In genomic region chr20:23548408-23548807, GRCh38 we compare ENCODE assay signal across 40 cellular contexts. TPM values are rescaled to one million over a fixed set of nuclear protein-coding genes. Genes with fewer than 3 reads are reported as not detected.
"Had no signal": no experiment of that assay in that cellular context is flagged by ENCODE, and none has a peak within 500 bp of the region (broad histone marks: within the 10 kb centered on the region; RNA-seq: fewer than 3 reads in every experiment).

No MANE protein-coding gene starts in this region.

- H3K36me3 ChIP-seq: adrenal gland, brain microvascular endothelial cell, breast epithelium had no signal

- H3K27me3 ChIP-seq: body of pancreas, brain microvascular endothelial cell, breast epithelium had no signal

- H3K4me3 ChIP-seq: adrenal gland, body of pancreas, breast epithelium had no signal

- H3K36me3 Mint-ChIP-seq: activated CD4-positive, alpha-beta memory T cell treated with anti-CD3 and anti-CD28 coated beads for 36 hours; activated naive CD4-positive, alpha-beta T cell treated with anti-CD3 and anti-CD28 coated beads, Interleukin-2, amount 50 U/mL, for 72 hours; activated naive CD8-positive, alpha-beta T cell treated with anti-CD3 and anti-CD28 coated beads for 36 hours had no signal

- H3K27ac ChIP-seq: adrenal gland, body of pancreas, brain microvascular endothelial cell, breast epithelium, VCaP had no signal

- H3K4me1 ChIP-seq: adrenal gland, body of pancreas, breast epithelium had no signal

- DNase-seq: activated B cell treated with CpG ODN at 0.5 μM for 24 hours; activated CD4-positive, alpha-beta memory T cell treated with anti-CD3 and anti-CD28 coated beads for 36 hours; activated CD4-positive, alpha-beta T cell treated with anti-CD3 and anti-CD28 coated beads for 4 hours; activated CD4-positive, alpha-beta T cell treated with anti-CD3 and anti-CD28 coated beads, Interleukin-2, amount 10 ng/mL, durations not matched to agents 24 days and 14 days; activated CD4-positive, alpha-beta T cell treated with anti-CD3 and anti-CD28 coated beads, Interleukin-2, amount 50 U/mL, for 1 hour; activated CD4-positive, alpha-beta T cell treated with anti-CD3 and anti-CD28 coated beads, Interleukin-2, amount 50 U/mL, for 4 hours; activated CD4-positive, CD25-positive, alpha-beta regulatory T cell treated with anti-CD3 and anti-CD28 coated beads, Interleukin-2, amount 50 U/mL, for 72 hours; activated CD8-positive, alpha-beta memory T cell treated with anti-CD3 and anti-CD28 coated beads, Interleukin-2, amount 50 U/mL, for 4 hours; activated CD8-positive, alpha-beta T cell treated with anti-CD3 and anti-CD28 coated beads for 36 hours; activated effector memory CD4-positive, alpha-beta T cell treated with anti-CD3 and anti-CD28 coated beads, Interleukin-2, amount 50 U/mL, for 16 hours; activated gamma-delta T cell treated with Interleukin-2 at 50 U/mL for 16 hours; activated naive CD4-positive, alpha-beta T cell; activated naive CD4-positive, alpha-beta T cell treated with anti-CD3 and anti-CD28 coated beads for 36 hours; activated naive CD4-positive, alpha-beta T cell treated with anti-CD3 and anti-CD28 coated beads, Interleukin-2, amount 50 U/mL, for 16 hours; activated naive CD8-positive, alpha-beta T cell treated with anti-CD3 and anti-CD28 coated beads for 36 hours; activated T-cell treated with anti-CD3 and anti-CD28 coated beads for 4 hours; activated T-cell treated with anti-CD3 and anti-CD28 coated beads, Interleukin-2, amount 50 U/mL, for 1 hour; activated T-cell treated with anti-CD3 and anti-CD28 coated beads, Interleukin-2, amount 50 U/mL, for 4 hours; activated T-cell treated with anti-CD3 and anti-CD28 coated beads, Interleukin-2, amount 50 U/mL, for 72 hours; amniotic stem cell; aorta; body of pancreas; brain microvascular endothelial cell; central memory CD4-positive, alpha-beta T cell; T-helper 1 cell; T-helper 2 cell; T-helper 9 cell had no signal

- FAIRE-seq: astrocyte, TTC549 had no signal

- H3K9me3 ChIP-seq: adrenal gland, body of pancreas, breast epithelium had no signal

- H3K27ac Mint-ChIP-seq: activated B cell treated with CpG ODN at 0.5 μM for 24 hours; activated CD4-positive, alpha-beta memory T cell treated with anti-CD3 and anti-CD28 coated beads for 36 hours; activated CD4-positive, alpha-beta T cell treated with anti-CD3 and anti-CD28 coated beads, Interleukin-2, amount 10 ng/mL, durations not matched to agents 24 days and 14 days; activated CD8-positive, alpha-beta T cell treated with anti-CD3 and anti-CD28 coated beads for 36 hours; activated naive CD4-positive, alpha-beta T cell treated with anti-CD3 and anti-CD28 coated beads for 36 hours; activated naive CD4-positive, alpha-beta T cell treated with anti-CD3 and anti-CD28 coated beads, Interleukin-2, amount 50 U/mL, for 72 hours; activated naive CD8-positive, alpha-beta T cell treated with anti-CD3 and anti-CD28 coated beads for 36 hours; activated T-cell treated with anti-CD3 and anti-CD28 coated beads, Interleukin-2, amount 50 U/mL, for 72 hours; activated T-helper 1 cell treated with anti-CD3 and anti-CD28 coated beads, Interleukin-12 subunit alpha, Interleukin-12 subunit beta, Interleukin-2, Interleukin-4 antibody, amounts not matched to agents 30 ng/mL and 10 ng/mL and 1 ng/mL, durations not matched to agents 14 hours and 24 hours and 36 hours; activated T-helper 17 cell treated with anti-CD3 and anti-CD28 coated beads, Interleukin-2, amount 50 U/mL, for 72 hours; T-helper 1 cell treated with Interleukin-12 subunit alpha and Interleukin-12 subunit beta and Interleukin-4 antibody, amounts not matched to agents 30 μg/mL and 1 μg/mL, for 36 hours; T-helper 2 cell treated with Interferon-gamma antibody and Interleukin-4, amounts not matched to agents 5 μg/mL and 100 μg/mL, for 36 hours had no signal

- H3K4me1 Mint-ChIP-seq: activated B cell treated with CpG ODN at 0.5 μM for 24 hours; activated CD4-positive, alpha-beta T cell treated with anti-CD3 and anti-CD28 coated beads, Interleukin-2, amount 10 ng/mL, durations not matched to agents 24 days and 14 days; activated naive CD8-positive, alpha-beta T cell treated with anti-CD3 and anti-CD28 coated beads for 36 hours; activated T-helper 17 cell treated with anti-CD3 and anti-CD28 coated beads, Interleukin-2, amount 50 U/mL, for 72 hours had no signal

- H3K27me3 Mint-ChIP-seq: activated CD4-positive, alpha-beta T cell treated with anti-CD3 and anti-CD28 coated beads, Interleukin-2, amount 10 ng/mL, durations not matched to agents 24 days and 14 days; activated CD8-positive, alpha-beta T cell treated with anti-CD3 and anti-CD28 coated beads for 36 hours had no signal

- H3K9me3 Mint-ChIP-seq: activated B cell treated with CpG ODN at 0.5 μM for 24 hours; activated CD4-positive, alpha-beta memory T cell treated with anti-CD3 and anti-CD28 coated beads for 36 hours; activated CD4-positive, alpha-beta T cell treated with anti-CD3 and anti-CD28 coated beads, Interleukin-2, amount 10 ng/mL, durations not matched to agents 24 days and 14 days; activated CD8-positive, alpha-beta T cell treated with anti-CD3 and anti-CD28 coated beads for 36 hours; activated naive CD4-positive, alpha-beta T cell treated with anti-CD3 and anti-CD28 coated beads for 36 hours; activated naive CD4-positive, alpha-beta T cell treated with anti-CD3 and anti-CD28 coated beads, Interleukin-2, amount 50 U/mL, for 72 hours; activated naive CD8-positive, alpha-beta T cell treated with anti-CD3 and anti-CD28 coated beads for 36 hours; activated T-cell treated with anti-CD3 and anti-CD28 coated beads, Interleukin-2, amount 50 U/mL, for 4 hours; activated T-cell treated with anti-CD3 and anti-CD28 coated beads, Interleukin-2, amount 50 U/mL, for 72 hours; activated T-helper 1 cell treated with anti-CD3 and anti-CD28 coated beads, Interleukin-12 subunit alpha, Interleukin-12 subunit beta, Interleukin-2, Interleukin-4 antibody, amounts not matched to agents 30 ng/mL and 10 ng/mL and 1 ng/mL, durations not matched to agents 14 hours and 24 hours and 36 hours; activated T-helper 17 cell treated with anti-CD3 and anti-CD28 coated beads, Interleukin-2, amount 50 U/mL, for 72 hours; T-helper 1 cell treated with Interleukin-12 subunit alpha and Interleukin-12 subunit beta and Interleukin-4 antibody, amounts not matched to agents 30 μg/mL and 1 μg/mL, for 36 hours; T-helper 2 cell treated with Interferon-gamma antibody and Interleukin-4, amounts not matched to agents 5 μg/mL and 100 μg/mL, for 36 hours had no signal

- H3K4me3 Mint-ChIP-seq: activated B cell treated with CpG ODN at 0.5 μM for 24 hours; activated CD4-positive, alpha-beta memory T cell treated with anti-CD3 and anti-CD28 coated beads for 36 hours; activated CD4-positive, alpha-beta T cell treated with anti-CD3 and anti-CD28 coated beads, Interleukin-2, amount 10 ng/mL, durations not matched to agents 24 days and 14 days; activated CD8-positive, alpha-beta T cell treated with anti-CD3 and anti-CD28 coated beads for 36 hours; activated naive CD4-positive, alpha-beta T cell treated with anti-CD3 and anti-CD28 coated beads for 36 hours; activated naive CD8-positive, alpha-beta T cell treated with anti-CD3 and anti-CD28 coated beads for 36 hours; activated T-cell treated with anti-CD3 and anti-CD28 coated beads, Interleukin-2, amount 50 U/mL, for 4 hours; activated T-cell treated with anti-CD3 and anti-CD28 coated beads, Interleukin-2, amount 50 U/mL, for 72 hours; activated T-helper 1 cell treated with anti-CD3 and anti-CD28 coated beads, Interleukin-12 subunit alpha, Interleukin-12 subunit beta, Interleukin-2, Interleukin-4 antibody, amounts not matched to agents 30 ng/mL and 10 ng/mL and 1 ng/mL, durations not matched to agents 14 hours and 24 hours and 36 hours; activated T-helper 17 cell treated with anti-CD3 and anti-CD28 coated beads, Interleukin-2, amount 50 U/mL, for 72 hours; T-helper 1 cell treated with Interleukin-12 subunit alpha and Interleukin-12 subunit beta and Interleukin-4 antibody, amounts not matched to agents 30 μg/mL and 1 μg/mL, for 36 hours; T-helper 2 cell treated with Interferon-gamma antibody and Interleukin-4, amounts not matched to agents 5 μg/mL and 100 μg/mL, for 36 hours had no signal

RNA-seq across cellular contexts. Expression of gene CST9L, which starts 19.9 kb away (rescaled TPM):
- total RNA-seq: activated B cell treated with CpG ODN at 0.5 μM for 24 hours; activated CD4-positive, alpha-beta memory T cell treated with anti-CD3 and anti-CD28 coated beads for 36 hours; activated CD4-positive, alpha-beta T cell treated with anti-CD3 and anti-CD28 coated beads, Interleukin-2, amount 10 ng/mL, durations not matched to agents 24 days and 14 days; activated CD8-positive, alpha-beta memory T cell treated with anti-CD3 and anti-CD28 coated beads for 36 hours; activated CD8-positive, alpha-beta T cell treated with anti-CD3 and anti-CD28 coated beads for 36 hours; activated naive CD4-positive, alpha-beta T cell treated with anti-CD3 and anti-CD28 coated beads for 36 hours; activated naive CD4-positive, alpha-beta T cell treated with anti-CD3 and anti-CD28 coated beads, Interleukin-2, amount 50 U/mL, for 72 hours; activated naive CD8-positive, alpha-beta T cell treated with anti-CD3 and anti-CD28 coated beads for 36 hours; activated T-cell treated with anti-CD3 and anti-CD28 coated beads, Interleukin-2, amount 50 U/mL, for 4 hours; activated T-cell treated with anti-CD3 and anti-CD28 coated beads, Interleukin-2, amount 50 U/mL, for 72 hours; activated T-helper 1 cell treated with anti-CD3 and anti-CD28 coated beads, Interleukin-12 subunit alpha, Interleukin-12 subunit beta, Interleukin-2, Interleukin-4 antibody, amounts not matched to agents 30 ng/mL and 10 ng/mL and 1 ng/mL, durations not matched to agents 14 hours and 24 hours and 36 hours; activated T-helper 17 cell treated with anti-CD3 and anti-CD28 coated beads, Interleukin-2, amount 50 U/mL, for 72 hours; adrenal gland; aorta; astrocyte; body of pancreas; breast epithelium; cardiac septum; cerebellum had no signal
- polyA plus RNA-seq: adrenal gland, aorta had no signal

RNA-seq across cellular contexts. Expression of gene CST9, which starts 57.3 kb away (rescaled TPM):
- total RNA-seq: activated B cell treated with CpG ODN at 0.5 μM for 24 hours; activated CD4-positive, alpha-beta memory T cell treated with anti-CD3 and anti-CD28 coated beads for 36 hours; activated CD4-positive, alpha-beta T cell treated with anti-CD3 and anti-CD28 coated beads, Interleukin-2, amount 10 ng/mL, durations not matched to agents 24 days and 14 days; activated CD8-positive, alpha-beta memory T cell treated with anti-CD3 and anti-CD28 coated beads for 36 hours; activated CD8-positive, alpha-beta T cell treated with anti-CD3 and anti-CD28 coated beads for 36 hours; activated naive CD4-positive, alpha-beta T cell treated with anti-CD3 and anti-CD28 coated beads for 36 hours; activated naive CD4-positive, alpha-beta T cell treated with anti-CD3 and anti-CD28 coated beads, Interleukin-2, amount 50 U/mL, for 72 hours; activated naive CD8-positive, alpha-beta T cell treated with anti-CD3 and anti-CD28 coated beads for 36 hours; activated T-cell treated with anti-CD3 and anti-CD28 coated beads, Interleukin-2, amount 50 U/mL, for 4 hours; activated T-cell treated with anti-CD3 and anti-CD28 coated beads, Interleukin-2, amount 50 U/mL, for 72 hours; activated T-helper 1 cell treated with anti-CD3 and anti-CD28 coated beads, Interleukin-12 subunit alpha, Interleukin-12 subunit beta, Interleukin-2, Interleukin-4 antibody, amounts not matched to agents 30 ng/mL and 10 ng/mL and 1 ng/mL, durations not matched to agents 14 hours and 24 hours and 36 hours; activated T-helper 17 cell treated with anti-CD3 and anti-CD28 coated beads, Interleukin-2, amount 50 U/mL, for 72 hours; adrenal gland; aorta; astrocyte; cardiac septum; cerebellum had no signal
- polyA plus RNA-seq: adrenal gland, aorta had no signal

RNA-seq across cellular contexts. Expression of gene CST8, which starts 57.5 kb away (rescaled TPM):
- total RNA-seq: activated B cell treated with CpG ODN at 0.5 μM for 24 hours; activated CD4-positive, alpha-beta memory T cell treated with anti-CD3 and anti-CD28 coated beads for 36 hours; activated CD4-positive, alpha-beta T cell treated with anti-CD3 and anti-CD28 coated beads, Interleukin-2, amount 10 ng/mL, durations not matched to agents 24 days and 14 days; activated CD8-positive, alpha-beta memory T cell treated with anti-CD3 and anti-CD28 coated beads for 36 hours; activated CD8-positive, alpha-beta T cell treated with anti-CD3 and anti-CD28 coated beads for 36 hours; activated naive CD4-positive, alpha-beta T cell treated with anti-CD3 and anti-CD28 coated beads for 36 hours; activated naive CD4-positive, alpha-beta T cell treated with anti-CD3 and anti-CD28 coated beads, Interleukin-2, amount 50 U/mL, for 72 hours; activated naive CD8-positive, alpha-beta T cell treated with anti-CD3 and anti-CD28 coated beads for 36 hours; activated T-cell treated with anti-CD3 and anti-CD28 coated beads, Interleukin-2, amount 50 U/mL, for 4 hours; activated T-cell treated with anti-CD3 and anti-CD28 coated beads, Interleukin-2, amount 50 U/mL, for 72 hours; activated T-helper 1 cell treated with anti-CD3 and anti-CD28 coated beads, Interleukin-12 subunit alpha, Interleukin-12 subunit beta, Interleukin-2, Interleukin-4 antibody, amounts not matched to agents 30 ng/mL and 10 ng/mL and 1 ng/mL, durations not matched to agents 14 hours and 24 hours and 36 hours; adrenal gland; aorta; astrocyte; body of pancreas; breast epithelium; cardiac septum; cerebellum had no signal
- polyA plus RNA-seq: adrenal gland, aorta had no signal
